Comparison of ENCODE assay signal across 16 cellular contexts in genomic region chr12:111904438-111904837, GRCh38.
"Had no signal": no experiment of that assay in that cellular context is flagged by ENCODE, and none has a peak within 500 bp of the region (broad histone marks: within the 10 kb centered on the region; RNA-seq: fewer than 3 reads in every experiment).

No MANE protein-coding gene starts in this region.

- H3K4me1 Mint-ChIP-seq: mesothelial cell of epicardium had no signal

- H3K4me3 ChIP-seq: colonic mucosa, lower lobe of right lung, smooth muscle cell, upper lobe of left lung had no signal

- H3K4me1 ChIP-seq: colonic mucosa, foreskin keratinocyte, lower lobe of right lung, upper lobe of left lung had no signal

- H3K27ac ChIP-seq: colonic mucosa, foreskin keratinocyte, lower lobe of right lung, upper lobe of left lung had no signal

- H3K27me3 ChIP-seq: colonic mucosa, foreskin keratinocyte, upper lobe of left lung had no signal

- DNase-seq: activated CD4-positive, alpha-beta T cell treated with anti-CD3 and anti-CD28 coated beads, Interleukin-2, amount 50 U/mL, for 1 hour; activated effector memory CD4-positive, alpha-beta T cell treated with Interleukin-2 at 50 U/mL for 16 hours; activated naive CD4-positive, alpha-beta T cell treated with anti-CD3 and anti-CD28 coated beads, Interleukin-2, amount 50 U/mL, for 16 hours; activated T-cell treated with anti-CD3 and anti-CD28 coated beads for 4 hours; colonic mucosa; foreskin keratinocyte; glutamatergic neuron; lower lobe of right lung; right cardiac atrium; SW 1271; upper lobe of left lung had no signal

- H3K4me3 Mint-ChIP-seq: mesothelial cell of epicardium; stimulated activated naive CD8-positive, alpha-beta T cell treated with anti-CD3 and anti-CD28 coated beads, Interleukin-15, Interleukin-2, amounts not matched to agents 100 ng/mL and 50 ng/mL, for 24 hours had no signal

- ATAC-seq: activated CD4-positive, CD25-positive, alpha-beta regulatory T cell treated with anti-CD3 and anti-CD28 coated beads, Interleukin-2, amount 50 U/mL, for 24 hours; foreskin keratinocyte had no signal

- H3K27ac Mint-ChIP-seq: mesothelial cell of epicardium, progenitor cell of endocrine pancreas had no signal

- H3K9me3 ChIP-seq: colonic mucosa, lower lobe of right lung had no signal

- H3K4me2 ChIP-seq: smooth muscle cell had no signal

- H3K27me3 Mint-ChIP-seq: progenitor cell of endocrine pancreas; stimulated activated naive CD8-positive, alpha-beta T cell treated with anti-CD3 and anti-CD28 coated beads, Interleukin-15, Interleukin-2, amounts not matched to agents 100 ng/mL and 50 ng/mL, for 24 hours had no signal
